11 cellular contexts compared by ENCODE assay signal in genomic region chr5:168683247-168683926, GRCh38.
DNase-seq lines count a peak whose midpoint lies in the region; ATAC-seq, FAIRE-seq and TF ChIP-seq lines count a peak whose summit lies in the region.
"Had no signal": no experiment of that assay in that cellular context is flagged by ENCODE, and none has a peak within 500 bp of the region (broad histone marks: within the 10 kb centered on the region; RNA-seq: fewer than 3 reads in every experiment).

No MANE protein-coding gene starts in this region.

- TF ChIP-seq CTCF in IMR-90 (conservative IDR thresholded peaks at IDR 0.05; ENCODE audit: low read depth, low read length) (no peak), D721Med (IDR thresholded peaks at IDR 0.05; ENCODE audit: insufficient read depth, missing control alignments) (no peak), esophagus squamous epithelium (IDR thresholded peaks at IDR 0.05) (no peak)
- no peak for TF ChIP-seq CTCF in activated CD8-positive, alpha-beta T cell treated with anti-CD3 and anti-CD28 coated beads for 36 hours (IDR thresholded peaks at IDR 0.05)

- no peak overlapping the region for H2BK15ac ChIP-seq in IMR-90 (ENCODE audit: low read depth, low read length)

- no peak overlapping the region for H3K4ac ChIP-seq in IMR-90 (ENCODE audit: low read depth, low read length)

- H3K4me1 Mint-ChIP-seq in activated CD8-positive, alpha-beta T cell treated with anti-CD3 and anti-CD28 coated beads for 36 hours (ENCODE audit: low read depth), result peaks cover 6% of the 10 kb centered on the region
- peaks cover 6% of the 10 kb centered on the region for H3K4me1 Mint-ChIP-seq in dendritic cell treated with granulocyte-macrophage colony-stimulating factor and Interleukin-4, amounts not matched to agents 40 ng/mL and 50 ng/mL, for 4 days (ENCODE audit: low read depth)

- H2BK5ac ChIP-seq in IMR-90 (ENCODE audit: low read depth, low read length, poor library complexity, severe bottlenecking), result no peak overlapping the region

- H3K4me1 ChIP-seq in IMR-90 (ENCODE audit: control insufficient read depth, insufficient read depth, low read length) (no peaks in the 10 kb centered on the region), esophagus squamous epithelium (peaks cover 0 to 22% (median 0%) of the 10 kb centered on the region in 3 donors)

- no peak for ATAC-seq in IMR-90 (ENCODE audit: low read depth)
- peak; percentile 90 for ATAC-seq in activated CD8-positive, alpha-beta T cell treated with anti-CD3 and anti-CD28 coated beads for 36 hours
- no peak for ATAC-seq in HG03442 (IDR thresholded peaks at IDR 0.05; ENCODE audit: unreplicated experiment)
- ATAC-seq: gastroesophageal sphincter had no signal

- H3K36me3 Mint-ChIP-seq in activated CD8-positive, alpha-beta T cell treated with anti-CD3 and anti-CD28 coated beads for 36 hours (ENCODE audit: low read depth), result no peaks in the 10 kb centered on the region
- H3K36me3 Mint-ChIP-seq in dendritic cell treated with granulocyte-macrophage colony-stimulating factor and Interleukin-4, amounts not matched to agents 40 ng/mL and 50 ng/mL, for 4 days (ENCODE audit: low read depth), result no peaks in the 10 kb centered on the region

- no peaks in the 10 kb centered on the region for H3K27me3 Mint-ChIP-seq in activated CD8-positive, alpha-beta T cell treated with anti-CD3 and anti-CD28 coated beads for 36 hours
- no peaks in the 10 kb centered on the region for H3K27me3 Mint-ChIP-seq in dendritic cell treated with granulocyte-macrophage colony-stimulating factor and Interleukin-4, amounts not matched to agents 40 ng/mL and 50 ng/mL, for 4 days

- H3K4me3 ChIP-seq in IMR-90 (ENCODE audit: insufficient read depth, low read depth, low read length) (no peak overlapping the region), esophagus squamous epithelium (no peak overlapping the region)
- H3K4me3 ChIP-seq: gastroesophageal sphincter, lung had no signal

- no peak for TF ChIP-seq RAD21 in IMR-90 (IDR thresholded peaks at IDR 0.05; ENCODE audit: low read length)

- no peak overlapping the region for H2AK5ac ChIP-seq in IMR-90 (ENCODE audit: low read depth, low read length)

- H3K9ac ChIP-seq in IMR-90 (ENCODE audit: low read depth, low read length), result no peak overlapping the region

- TF ChIP-seq POLR2A in IMR-90 (IDR thresholded peaks at IDR 0.05; ENCODE audit: low read depth, low read length) (no peak), esophagus squamous epithelium (IDR thresholded peaks at IDR 0.05) (no peak)

- CTCF ChIA-PET in IMR-90 (lab: Yijun Ruan, JAX), result no interaction called here
- CTCF ChIA-PET in activated CD8-positive, alpha-beta T cell treated with anti-CD3 and anti-CD28 coated beads for 36 hours (lab: Charles Lee), result no interaction called here

- no peaks in the 10 kb centered on the region for H3K79me1 ChIP-seq in IMR-90 (ENCODE audit: low read depth in 1 of 2, low read length in 2 of 2)

- H3K23ac ChIP-seq in IMR-90 (ENCODE audit: low read depth, low read length), result no peak overlapping the region

- intact Hi-C loops in IMR-90 (cut with micrococcal nuclease) (no loop called here), esophagus squamous epithelium (cut with DNase I) (no loop called here)
- intact Hi-C loops in activated CD8-positive, alpha-beta T cell treated with anti-CD3 and anti-CD28 coated beads for 36 hours (cut with micrococcal nuclease), result loop anchor here (10.0 kb wide), 1 partner anchor 281 kb away; no protein-coding TSS in a partner anchor
- intact Hi-C loops in dendritic cell treated with granulocyte-macrophage colony-stimulating factor and Interleukin-4, amounts not matched to agents 40 ng/mL and 50 ng/mL, for 4 days (cut with micrococcal nuclease), result no loop called here

- no peak overlapping the region for H3K4me2 ChIP-seq in IMR-90 (ENCODE audit: low read depth, low read length)

- H4K20me1 ChIP-seq in IMR-90 (ENCODE audit: insufficient read depth, low read length), result no peaks in the 10 kb centered on the region

- H3K36me3 ChIP-seq in IMR-90 (ENCODE audit: control insufficient read depth, insufficient read depth, low read length) (no peaks in the 10 kb centered on the region), esophagus squamous epithelium (peaks cover 0 to 6% (median 0%) of the 10 kb centered on the region in 3 donors)

- no peak overlapping the region for H3K18ac ChIP-seq in IMR-90 (ENCODE audit: low read depth, low read length)

- H4K91ac ChIP-seq in IMR-90 (ENCODE audit: insufficient read depth, low read depth, low read length), result no peak overlapping the region

- BruUV-seq in IMR-90 (replicated peaks; lab: Mats Ljungman, UMichigan), result no TSS peak

- H3K27ac ChIP-seq in IMR-90 (ENCODE audit: insufficient read depth, low read length) (no peak overlapping the region), esophagus squamous epithelium (no peak overlapping the region)
- H3K27ac ChIP-seq: gastroesophageal sphincter had no signal

- H3K4me3 Mint-ChIP-seq in activated CD8-positive, alpha-beta T cell treated with anti-CD3 and anti-CD28 coated beads for 36 hours, result peak overlapping the region; percentile 28
- peak overlapping the region; percentile 4 for H3K4me3 Mint-ChIP-seq in dendritic cell treated with granulocyte-macrophage colony-stimulating factor and Interleukin-4, amounts not matched to agents 40 ng/mL and 50 ng/mL, for 4 days

- WGBS in IMR-90 (ENCODE audit: extremely low coverage in 2 of 2, insufficient read length in 1 of 2), 2 experiments, result no CpG with 5 or more reads among the region's 15 CpGs
- WGBS in esophagus squamous epithelium, 2 donors, result 49 to 62% methylated on average over 8 to 10 of the region's 15 CpGs

- peak overlapping the region; percentile 74 for H2AFZ ChIP-seq in IMR-90 (replicated peaks; ENCODE audit: low read length, poor library complexity)

- H2AK9ac ChIP-seq in IMR-90 (replicated peaks; ENCODE audit: low read depth, low read length, poor library complexity), result peak overlapping the region; percentile 47

- H3K27me3 ChIP-seq in IMR-90 (ENCODE audit: control insufficient read depth, insufficient read depth, low read length), result no peaks in the 10 kb centered on the region; the same call in 1 of the 2 replicates
- peaks cover 0 to 7% (median 0%) of the 10 kb centered on the region in 4 donors for H3K27me3 ChIP-seq in esophagus squamous epithelium
- H3K27me3 ChIP-seq: gastroesophageal sphincter had no signal

- no peak overlapping the region for H4K8ac ChIP-seq in IMR-90 (ENCODE audit: low read depth in 2 of 2, low read length in 2 of 2)

- H3K27ac Mint-ChIP-seq in activated CD8-positive, alpha-beta T cell treated with anti-CD3 and anti-CD28 coated beads for 36 hours, result peak overlapping the region; percentile 72
- no peak overlapping the region for H3K27ac Mint-ChIP-seq in dendritic cell treated with granulocyte-macrophage colony-stimulating factor and Interleukin-4, amounts not matched to agents 40 ng/mL and 50 ng/mL, for 4 days

- H3K9me3 Mint-ChIP-seq in activated CD8-positive, alpha-beta T cell treated with anti-CD3 and anti-CD28 coated beads for 36 hours, result no peaks in the 10 kb centered on the region
- no peaks in the 10 kb centered on the region for H3K9me3 Mint-ChIP-seq in dendritic cell treated with granulocyte-macrophage colony-stimulating factor and Interleukin-4, amounts not matched to agents 40 ng/mL and 50 ng/mL, for 4 days

- no peak overlapping the region for H2BK120ac ChIP-seq in IMR-90 (ENCODE audit: low read depth, low read length)

- DNase-seq in IMR-90 (no peak), pons (ENCODE audit: low spot score) (no peak), D721Med (ENCODE audit: insufficient read length, low spot score) (no peak), esophagus squamous epithelium (lab: John Stamatoyannopoulos, UW) (no peak)
- DNase-seq in activated CD8-positive, alpha-beta T cell treated with anti-CD3 and anti-CD28 coated beads for 36 hours, result peak; percentile 71
- DNase-seq in stimulated activated CD8-positive, alpha-beta memory T cell treated with anti-CD3 and anti-CD28 coated beads, Interleukin-12 subunit alpha, Interleukin-12 subunit beta, amount 100 ng/mL, for 4 hours (ENCODE audit: low read depth), result peak; percentile 1
- DNase-seq: KG1 had no signal

- no peak for FAIRE-seq in D721Med (lab: Jason Lieb, UNC)

- no peak overlapping the region for H4K5ac ChIP-seq in IMR-90 (ENCODE audit: low read depth, low read length)

- dilution Hi-C loops in IMR-90 (cut with HindIII; ENCODE audit: low sequenced_read_pairs, unreplicated experiment), result no loop called here

- H3K9me3 ChIP-seq in IMR-90 (ENCODE audit: control insufficient read depth, insufficient read depth, low read length) (no peaks in the 10 kb centered on the region), esophagus squamous epithelium (no peaks in the 10 kb centered on the region)
- H3K9me3 ChIP-seq: gastroesophageal sphincter had no signal

- POLR2A ChIA-PET in IMR-90 (lab: Charles Lee; ENCODE audit: unreplicated experiment), result no interaction called here
- POLR2A ChIA-PET in activated CD8-positive, alpha-beta T cell treated with anti-CD3 and anti-CD28 coated beads for 36 hours (lab: Charles Lee), result no interaction called here

- H3K14ac ChIP-seq in IMR-90 (replicated peaks; ENCODE audit: low read depth, low read length), result no peak overlapping the region

- H3K9me1 ChIP-seq in IMR-90 (ENCODE audit: insufficient read depth, low read length), result no peaks in the 10 kb centered on the region

- no peak overlapping the region for H3K56ac ChIP-seq in IMR-90 (ENCODE audit: extremely low read depth, insufficient read depth, low read length)

- no peak overlapping the region for H2BK20ac ChIP-seq in IMR-90 (ENCODE audit: low read depth, low read length)

- in situ Hi-C loops in IMR-90 (cut with MboI; ENCODE audit: low sequenced_read_pairs), result loop anchor here (25.0 kb wide), 1 partner anchor 879 kb away; no protein-coding TSS in a partner anchor

TF ChIP-seq in IMR-90, 13 proteins besides CTCF, POLR2A, EP300 and RAD21:
- no peak for TF ChIP-seq MXI1 (IDR thresholded peaks at IDR 0.05; ENCODE audit: borderline replicate concordance, low read depth, low read length)

Comparison
In these comparisons a context has a peak if more than half of its experiments do, and no peak if none do; other contexts are left out.
1. DNase-seq: peak in activated CD8-positive, alpha-beta T cell treated with anti-CD3 and anti-CD28 coated beads for 36 hours (single experiment) and stimulated activated CD8-positive, alpha-beta memory T cell treated with anti-CD3 and anti-CD28 coated beads, Interleukin-12 subunit alpha, Interleukin-12 subunit beta, amount 100 ng/mL, for 4 hours (single experiment); none in IMR-90 (single experiment), pons (single experiment), D721Med (single experiment) and esophagus squamous epithelium (single experiment).